19 cellular contexts compared by ENCODE assay signal in genomic region chr4:168437192-168437938, GRCh38. TPM values are rescaled to one million over a fixed set of nuclear protein-coding genes. Genes with fewer than 3 reads are reported as not detected.
DNase-seq lines count a peak whose midpoint lies in the region; ATAC-seq lines count a peak whose summit lies in the region.
"Had no signal": no experiment of that assay in that cellular context is flagged by ENCODE, and none has a peak within 500 bp of the region (broad histone marks: within the 10 kb centered on the region; RNA-seq: fewer than 3 reads in every experiment).

No MANE protein-coding gene starts in this region.

- intact Hi-C loops in left ventricle myocardium superior (cut with micrococcal nuclease) = no loop called here

- peaks cover 15% of the 10 kb centered on the region for H3K36me3 Mint-ChIP-seq in T-helper 2 cell treated with Interferon-gamma antibody and Interleukin-4, amounts not matched to agents 5 μg/mL and 100 μg/mL, for 36 hours (ENCODE audit: low read depth)
- H3K36me3 Mint-ChIP-seq in activated naive CD4-positive, alpha-beta T cell treated with anti-CD3 and anti-CD28 coated beads, Interleukin-2, amount 50 U/mL, for 72 hours = peaks cover 0 to 21% of the 10 kb centered on the region in 2 donors
- peaks cover 7% of the 10 kb centered on the region for H3K36me3 Mint-ChIP-seq in stimulated activated effector memory CD8-positive, alpha-beta T cell treated with anti-CD3 and anti-CD28 coated beads, Interleukin-12 subunit alpha, Interleukin-12 subunit beta, amount 100 ng/mL, for 72 hours

- H3K9me3 Mint-ChIP-seq in T-helper 2 cell treated with Interferon-gamma antibody and Interleukin-4, amounts not matched to agents 5 μg/mL and 100 μg/mL, for 36 hours = no peaks in the 10 kb centered on the region
- H3K9me3 Mint-ChIP-seq in activated naive CD4-positive, alpha-beta T cell treated with anti-CD3 and anti-CD28 coated beads, Interleukin-2, amount 50 U/mL, for 72 hours = no peaks in the 10 kb centered on the region
- H3K9me3 Mint-ChIP-seq in stimulated activated effector memory CD8-positive, alpha-beta T cell treated with anti-CD3 and anti-CD28 coated beads, Interleukin-12 subunit alpha, Interleukin-12 subunit beta, amount 100 ng/mL, for 72 hours = no peaks in the 10 kb centered on the region

- DNase-seq in T-helper 2 cell treated with Interferon-gamma antibody and Interleukin-4, amounts not matched to agents 5 μg/mL and 100 μg/mL, for 36 hours (ENCODE audit: low spot score) = peak; percentile 9
- DNase-seq in T-helper 2 cell (no peak), amniotic epithelial cell (ENCODE audit: low read depth) (peak; percentile 25), NCI-H69 (lab: John Stamatoyannopoulos, UW) (no peak), left ventricle myocardium superior (no peak)
- no peak for DNase-seq in activated naive CD4-positive, alpha-beta T cell treated with anti-CD3 and anti-CD28 coated beads, Interleukin-2, amount 50 U/mL, for 72 hours (ENCODE audit: low spot score in 2 of 2)
- no peak for DNase-seq in activated naive CD4-positive, alpha-beta T cell treated with Interleukin-2 at 50 U/mL for 16 hours
- DNase-seq in stimulated activated effector memory CD8-positive, alpha-beta T cell treated with anti-CD3 and anti-CD28 coated beads, Interleukin-12 subunit alpha, Interleukin-12 subunit beta, amount 100 ng/mL, for 72 hours (ENCODE audit: low spot score in 2 of 2) = no peak
- DNase-seq: 8988T, DMS79, GOT3, NCI-H1105 treated with DMSO at 0.1 percent for 48 hours, NCI-H187, NCI-H2107, NCI-H2227 treated with DMSO at 0.1 percent for 48 hours, NCI-H510A treated with DMSO at 0.1 percent for 48 hours, NCI-H82 had no signal

- H3K27ac Mint-ChIP-seq in T-helper 2 cell treated with Interferon-gamma antibody and Interleukin-4, amounts not matched to agents 5 μg/mL and 100 μg/mL, for 36 hours = no peak overlapping the region
- no peak overlapping the region for H3K27ac Mint-ChIP-seq in activated naive CD4-positive, alpha-beta T cell treated with anti-CD3 and anti-CD28 coated beads, Interleukin-2, amount 50 U/mL, for 72 hours
- no peak overlapping the region for H3K27ac Mint-ChIP-seq in stimulated activated effector memory CD8-positive, alpha-beta T cell treated with anti-CD3 and anti-CD28 coated beads, Interleukin-12 subunit alpha, Interleukin-12 subunit beta, amount 100 ng/mL, for 72 hours

- H3K4me3 Mint-ChIP-seq in T-helper 2 cell treated with Interferon-gamma antibody and Interleukin-4, amounts not matched to agents 5 μg/mL and 100 μg/mL, for 36 hours = no peak overlapping the region
- H3K4me3 Mint-ChIP-seq in stimulated activated effector memory CD8-positive, alpha-beta T cell treated with anti-CD3 and anti-CD28 coated beads, Interleukin-12 subunit alpha, Interleukin-12 subunit beta, amount 100 ng/mL, for 72 hours = no peak overlapping the region
- H3K4me3 Mint-ChIP-seq: CD14-positive monocyte had no signal

- peak; percentile 91 to 96 for ATAC-seq in activated naive CD4-positive, alpha-beta T cell treated with anti-CD3 and anti-CD28 coated beads, Interleukin-2, amount 50 U/mL, for 72 hours
- ATAC-seq in stimulated activated effector memory CD8-positive, alpha-beta T cell treated with anti-CD3 and anti-CD28 coated beads, Interleukin-12 subunit alpha, Interleukin-12 subunit beta, amount 100 ng/mL, for 72 hours = peak; percentile 98
- no peak for ATAC-seq in left ventricle myocardium superior
- ATAC-seq: HCT116 had no signal

- H3K27me3 Mint-ChIP-seq in T-helper 2 cell treated with Interferon-gamma antibody and Interleukin-4, amounts not matched to agents 5 μg/mL and 100 μg/mL, for 36 hours (ENCODE audit: low read depth) = no peaks in the 10 kb centered on the region

- H3K4me1 Mint-ChIP-seq in T-helper 2 cell treated with Interferon-gamma antibody and Interleukin-4, amounts not matched to agents 5 μg/mL and 100 μg/mL, for 36 hours (ENCODE audit: low read depth) = peaks cover 6% of the 10 kb centered on the region
- H3K4me1 Mint-ChIP-seq in stimulated activated effector memory CD8-positive, alpha-beta T cell treated with anti-CD3 and anti-CD28 coated beads, Interleukin-12 subunit alpha, Interleukin-12 subunit beta, amount 100 ng/mL, for 72 hours = peaks cover 13% of the 10 kb centered on the region

RNA-seq across cellular contexts. Expression of gene DDX60L, which starts 42.9 kb away (rescaled TPM):
- total RNA-seq in activated naive CD4-positive, alpha-beta T cell treated with anti-CD3 and anti-CD28 coated beads, Interleukin-2, amount 50 U/mL, for 72 hours = 1 to 10 TPM; 4.5 to 8.7 TPM
- total RNA-seq in left ventricle myocardium superior = 9.7 TPM

RNA-seq across cellular contexts. Expression of gene PALLD, which starts 59.5 kb away (rescaled TPM):
- 10 to 100 TPM in 1 of 2 donors, 1 to 10 TPM in 1; 2.8 to 30.1 TPM for total RNA-seq in activated naive CD4-positive, alpha-beta T cell treated with anti-CD3 and anti-CD28 coated beads, Interleukin-2, amount 50 U/mL, for 72 hours
- 998 TPM for total RNA-seq in left ventricle myocardium superior

Comparison
In these comparisons a context has a peak if more than half of its experiments do, and no peak if none do; other contexts are left out.
1. DNase-seq: peak in T-helper 2 cell treated with Interferon-gamma antibody and Interleukin-4, amounts not matched to agents 5 μg/mL and 100 μg/mL, for 36 hours (single experiment) and amniotic epithelial cell (single experiment); none in T-helper 2 cell (0 of 5), activated naive CD4-positive, alpha-beta T cell treated with anti-CD3 and anti-CD28 coated beads, Interleukin-2, amount 50 U/mL, for 72 hours (0 of 2), activated naive CD4-positive, alpha-beta T cell treated with Interleukin-2 at 50 U/mL for 16 hours (single experiment), stimulated activated effector memory CD8-positive, alpha-beta T cell treated with anti-CD3 and anti-CD28 coated beads, Interleukin-12 subunit alpha, Interleukin-12 subunit beta, amount 100 ng/mL, for 72 hours (0 of 2), NCI-H69 (single experiment) and left ventricle myocardium superior (single experiment).
2. RNA of gene PALLD, which starts 59.5 kb away (total RNA-seq): 998 TPM in left ventricle myocardium superior (single experiment); 2.8 to 30.1 TPM in activated naive CD4-positive, alpha-beta T cell treated with anti-CD3 and anti-CD28 coated beads, Interleukin-2, amount 50 U/mL, for 72 hours; every median in the first group is over 10 times any median in the second.